12 cellular contexts compared by ENCODE assay signal in genomic region chr9:95270790-95271189, GRCh38. TPM values are rescaled to one million over a fixed set of nuclear protein-coding genes. Genes with fewer than 3 reads are reported as not detected.
DNase-seq lines count a peak whose midpoint lies in the region; ATAC-seq and TF ChIP-seq lines count a peak whose summit lies in the region.
"Had no signal": no experiment of that assay in that cellular context is flagged by ENCODE, and none has a peak within 500 bp of the region (broad histone marks: within the 10 kb centered on the region; RNA-seq: fewer than 3 reads in every experiment).

No MANE protein-coding gene starts in this region.

- no peak overlapping the region for H2AFZ ChIP-seq in mesenchymal stem cell (ENCODE audit: low read depth, low read length)
- H2AFZ ChIP-seq in GM23248: no peak overlapping the region
- H2AFZ ChIP-seq: GM23338 had no signal

- H3K79me2 ChIP-seq in GM23248 (ENCODE audit: insufficient read depth): no peaks in the 10 kb centered on the region

- H4K20me1 ChIP-seq in GM23248 (ENCODE audit: insufficient read depth): no peaks in the 10 kb centered on the region

- peaks cover 32% of the 10 kb centered on the region for H3K79me1 ChIP-seq in mesenchymal stem cell (replicated peaks; ENCODE audit: low read length, poor library complexity, severe bottlenecking)

- no peaks in the 10 kb centered on the region for H3F3A ChIP-seq in GM23248 (ENCODE audit: insufficient read depth)

- no peak overlapping the region for H3K23ac ChIP-seq in mesenchymal stem cell (ENCODE audit: low read length in 2 of 2)

- no peak overlapping the region for H3K14ac ChIP-seq in mesenchymal stem cell (ENCODE audit: low read length in 2 of 2)

- peaks cover 21% of the 10 kb centered on the region for H3K4me1 ChIP-seq in mesenchymal stem cell (ENCODE audit: control insufficient read depth, insufficient read depth, low read depth, low read length)
- no peaks in the 10 kb centered on the region for H3K4me1 ChIP-seq in GM23248 (ENCODE audit: insufficient read depth)

- no peak overlapping the region for H2BK15ac ChIP-seq in mesenchymal stem cell (ENCODE audit: low read depth, poor library complexity, severe bottlenecking)

- H3K4me2 ChIP-seq in mesenchymal stem cell (ENCODE audit: low read length, poor library complexity, severe bottlenecking) (no peak overlapping the region), GM23248 (ENCODE audit: unreplicated experiment) (no peak overlapping the region)
- H3K4me2 ChIP-seq: GM23338 had no signal

- H2BK12ac ChIP-seq in mesenchymal stem cell (ENCODE audit: low read length in 2 of 2): peak overlapping the region in 1 of 2 experiments; percentile 9

- ATAC-seq in GM21717 (IDR thresholded peaks at IDR 0.05; ENCODE audit: unreplicated experiment): no peak
- ATAC-seq: GM23338 had no signal

- H3K4me3 ChIP-seq in mesenchymal stem cell (ENCODE audit: insufficient read depth in 1 of 2, low read depth in 1 of 2, low read length in 2 of 2): no peak overlapping the region
- no peak overlapping the region for H3K4me3 ChIP-seq in GM23248
- H3K4me3 ChIP-seq: GM23338 had no signal

- no peak overlapping the region for H2BK5ac ChIP-seq in mesenchymal stem cell (ENCODE audit: low read depth, low read length, poor library complexity, severe bottlenecking)

- H2BK120ac ChIP-seq in mesenchymal stem cell (ENCODE audit: low read depth, low read length): no peak overlapping the region

- H3K18ac ChIP-seq in mesenchymal stem cell (ENCODE audit: low read depth in 1 of 2, low read length in 2 of 2): no peak overlapping the region

- DNase-seq in DMS79 treated with DMSO at 0.1 percent for 48 hours (lab: John Stamatoyannopoulos, UW) (peak; percentile 10), DMS79 (lab: John Stamatoyannopoulos, UW) (no peak), mesenchymal stem cell (no peak), GM23248 (no peak)
- DNase-seq in effector CD8-positive, alpha-beta T cell (lab: John Stamatoyannopoulos, UW): no peak
- DNase-seq: C1 segment of cervical spinal cord; CD4-positive, alpha-beta T cell; H9 had no signal

- in situ Hi-C loops in GM23248 (cut with MboI): no loop called here

- 87% methylated on average over 3 of the region's 4 CpGs for WGBS in mesenchymal stem cell
- WGBS in GM23248 (ENCODE audit: low coverage in 1 of 2, low lambda C conversion rate in 2 of 2, missing lambda C conversion rate in 2 of 2), 2 experiments: 88 to 96% methylated on average over 4 of the region's 4 CpGs

- H3K4ac ChIP-seq in mesenchymal stem cell (ENCODE audit: low read depth in 1 of 2, low read length in 2 of 2): no peak overlapping the region

- peak overlapping the region; percentile 89 for H2AK5ac ChIP-seq in mesenchymal stem cell (ENCODE audit: low read length, severe bottlenecking)

- H3K36me3 ChIP-seq in mesenchymal stem cell (ENCODE audit: control insufficient read depth in 1 of 2, insufficient read depth in 2 of 2, low read depth in 1 of 2, low read length in 2 of 2) (no peaks in the 10 kb centered on the region), GM23248 (ENCODE audit: low read depth) (no peaks in the 10 kb centered on the region)

- H3K9me3 ChIP-seq in mesenchymal stem cell (ENCODE audit: control insufficient read depth, low read length) (no peaks in the 10 kb centered on the region), GM23248 (ENCODE audit: low read depth) (no peaks in the 10 kb centered on the region)

- no peaks in the 10 kb centered on the region for H3K27me3 ChIP-seq in mesenchymal stem cell (ENCODE audit: control insufficient read depth in 1 of 2, insufficient read depth in 1 of 2, low read length in 2 of 2)
- H3K27me3 ChIP-seq in GM23248 (replicated peaks; ENCODE audit: insufficient read depth): no peaks in the 10 kb centered on the region

- H4K91ac ChIP-seq in mesenchymal stem cell (ENCODE audit: low read length): no peak overlapping the region

- H4K8ac ChIP-seq in mesenchymal stem cell (ENCODE audit: low read length): no peak overlapping the region

- H3K9ac ChIP-seq in mesenchymal stem cell (ENCODE audit: low read length): no peak overlapping the region
- H3K9ac ChIP-seq in GM23248: no peak overlapping the region

- H3K9me2 ChIP-seq in GM23248 (ENCODE audit: insufficient read depth): no peaks in the 10 kb centered on the region

- H3K27ac ChIP-seq in 22Rv1 (peak overlapping the region; percentile 50), VCaP (peak overlapping the region; percentile 80), mesenchymal stem cell (ENCODE audit: low read length, poor library complexity, severe bottlenecking) (no peak overlapping the region), GM23248 (no peak overlapping the region)

- TF ChIP-seq CTCF in 22Rv1 (IDR thresholded peaks at IDR 0.05) (no peak), VCaP (conservative IDR thresholded peaks at IDR 0.05) (no peak)

RNA-seq across cellular contexts. Expression of gene FANCC, which starts 46.7 kb away (rescaled TPM):
- polyA plus RNA-seq in mesenchymal stem cell (2013, experiment 1 of 2): 4.8 TPM
- polyA plus RNA-seq in mesenchymal stem cell (2013, experiment 2 of 2): 4.6 TPM
- total RNA-seq in GM23248 (2014; rRNA removed; shearing (Covaris generic)): 1.5 and 5.0 TPM in 2 replicates
- 5.3 and 5.6 TPM in 2 replicates for polyA plus RNA-seq in GM23248 (2016; fragmentation: Nextera tagmentation; extraction: Ambion mirVana)

Comparison
In these comparisons a context has a peak if more than half of its experiments do, and no peak if none do; other contexts are left out.
1. H3K27ac ChIP-seq: peak in 22Rv1 (single experiment) and VCaP (single experiment); none in mesenchymal stem cell (single experiment) and GM23248 (single experiment).